In genomic region chr1:108889016-108889645, GRCh38 we compare ENCODE assay signal across 6 cellular contexts. TPM values are rescaled to one million over a fixed set of nuclear protein-coding genes. Genes with fewer than 3 reads are reported as not detected.
"Had no signal": no experiment of that assay in that cellular context is flagged by ENCODE, and none has a peak within 500 bp of the region (broad histone marks: within the 10 kb centered on the region; RNA-seq: fewer than 3 reads in every experiment).

No MANE protein-coding gene starts in this region.

RNA-seq across cellular contexts. Expression of gene AKNAD1, which starts 32.2 kb away (rescaled TPM):
- total RNA-seq: body of pancreas, cardiac septum, left colon, renal cortical epithelial cell, smooth muscle cell, T-cell had no signal
